8 cellular contexts compared by ENCODE assay signal in genomic region chr12:76084277-76085158, GRCh38. TPM values are rescaled to one million over a fixed set of nuclear protein-coding genes. Genes with fewer than 3 reads are reported as not detected.
DNase-seq lines count a peak whose midpoint lies in the region; ATAC-seq and TF ChIP-seq lines count a peak whose summit lies in the region.

Gene NAP1L1, minus strand, starts transcription at chr12:76084685. Its CDS starts 10,466 bp downstream, at chr12:76074219.

- TF ChIP-seq CTCF in CD14-positive monocyte (IDR thresholded peaks at IDR 0.05) = peak; percentile 8
- TF ChIP-seq CTCF in dorsolateral prefrontal cortex (IDR thresholded peaks at IDR 0.05 in 54 of 56, conservative IDR thresholded peaks at IDR 0.05 in 2 of 56; ENCODE audit: low read depth in 1 of 56, partially characterized antibody in 56 of 56) = peak in 15 of 56 donors; percentile 4 to 36 (median 16)
- TF ChIP-seq CTCF in lower leg skin (IDR thresholded peaks at IDR 0.05) = no peak

- H3K36me3 Mint-ChIP-seq in CD14-positive monocyte = peaks cover 0 to 6% of the 10 kb centered on the region in 2 donors
- peaks cover 26% of the 10 kb centered on the region for H3K36me3 Mint-ChIP-seq in activated CD4-positive, alpha-beta memory T cell treated with anti-CD3 and anti-CD28 coated beads for 36 hours

- intact Hi-C loops in CD14-positive monocyte (cut with micrococcal nuclease) (loop anchor here (5.0 to 10.0 kb wide), 3 partner anchors 70 to 260 kb away; partner anchors contain the start of gene BBS10 (in 1 of the 2)), dorsolateral prefrontal cortex (cut with DNase I) (loop anchor here (1.0 to 10.0 kb wide), 5 partner anchors 46 to 573 kb away; partner anchors contain the start of genes BBS10 (in 2 of the 2) and KRR1 (in 1 of the 2)), lower leg skin (cut with DNase I; ENCODE audit: low total_unique reads) (no loop called here)
- intact Hi-C loops in activated CD4-positive, alpha-beta memory T cell treated with anti-CD3 and anti-CD28 coated beads for 36 hours (cut with micrococcal nuclease) = loop anchor here (1.0 to 10.0 kb wide), 16 partner anchors 53 to 980 kb away; partner anchors contain the start of genes E2F7, GLIPR1, GLIPR1L2 and KRR1

- peaks cover 0 to 2% (median 0%) of the 10 kb centered on the region in 7 donors for H3K9me3 Mint-ChIP-seq in CD14-positive monocyte
- peaks cover 3% of the 10 kb centered on the region for H3K9me3 Mint-ChIP-seq in activated CD4-positive, alpha-beta memory T cell treated with anti-CD3 and anti-CD28 coated beads for 36 hours

- H3K4me3 Mint-ChIP-seq in CD14-positive monocyte = peak within 1 kb of the TSS; percentile 92 to 93
- H3K4me3 Mint-ChIP-seq in activated CD4-positive, alpha-beta memory T cell treated with anti-CD3 and anti-CD28 coated beads for 36 hours = peak within 1 kb of the TSS; percentile 93

- H3K27me3 Mint-ChIP-seq in CD14-positive monocyte (ENCODE audit: low read depth in 3 of 3) = peaks cover 0 to 2% (median 0%) of the 10 kb centered on the region in 3 donors
- no peaks in the 10 kb centered on the region for H3K27me3 Mint-ChIP-seq in activated CD4-positive, alpha-beta memory T cell treated with anti-CD3 and anti-CD28 coated beads for 36 hours

- H3K4me3 ChIP-seq in dorsolateral prefrontal cortex (peak within 1 kb of the TSS; percentile 57 to 99 (median 90)), lower leg skin (ENCODE audit: low read depth, poor library complexity, severe bottlenecking) (peak within 1 kb of the TSS; percentile 95)

- H3K4me1 Mint-ChIP-seq in CD14-positive monocyte = peaks cover 32% of the 10 kb centered on the region
- H3K4me1 Mint-ChIP-seq in activated CD4-positive, alpha-beta memory T cell treated with anti-CD3 and anti-CD28 coated beads for 36 hours (ENCODE audit: low read depth) = peaks cover 40% of the 10 kb centered on the region

- CTCF ChIA-PET in activated CD4-positive, alpha-beta memory T cell treated with anti-CD3 and anti-CD28 coated beads for 36 hours (lab: Charles Lee) = interaction anchor here (2.0 kb wide), 1 partner anchor 263 kb away, joined by 7 read pairs; the partner anchor contains the start of gene BBS10

- POLR2A ChIA-PET in activated CD4-positive, alpha-beta memory T cell treated with anti-CD3 and anti-CD28 coated beads for 36 hours (lab: Charles Lee) = interaction anchor here (0.7 to 2.6 kb wide), 7 partner anchors 53 to 693 kb away, joined by 3 to 12 read pairs (median 4); partner anchors contain the start of genes GLIPR1, OSBPL8 and PHLDA1

- DNase-seq in CD14-positive monocyte (ENCODE audit: low spot score) (peak; percentile 93), NCI-H82 (lab: John Stamatoyannopoulos, UW) (peak; percentile 100), dorsolateral prefrontal cortex (peak; percentile 97 to 99 (median 98)), lower leg skin (ENCODE audit: low spot score in 2 of 2) (peak; percentile 96 to 99)
- DNase-seq in activated CD4-positive, alpha-beta memory T cell treated with anti-CD3 and anti-CD28 coated beads for 36 hours = peak; percentile 98
- peak; percentile 93 to 97 for DNase-seq in stimulated activated CD4-positive, alpha-beta T cell treated with anti-CD3 and anti-CD28 coated beads, Interleukin-4, amount 100 ng/mL, for 48 hours (ENCODE audit: low read depth in 2 of 2)

- peak in 1 of 2 donors; percentile 42 for TF ChIP-seq POLR2A in lower leg skin (IDR thresholded peaks at IDR 0.05)

- ATAC-seq in GM19397 (IDR thresholded peaks at IDR 0.05; ENCODE audit: unreplicated experiment) (peak; percentile 92), HG03571 (IDR thresholded peaks at IDR 0.05; ENCODE audit: unreplicated experiment) (peak; percentile 92)

- H3K27ac Mint-ChIP-seq in CD14-positive monocyte = peak within 1 kb of the TSS; percentile 93 to 98 (median 97)
- peak within 1 kb of the TSS; percentile 99 for H3K27ac Mint-ChIP-seq in activated CD4-positive, alpha-beta memory T cell treated with anti-CD3 and anti-CD28 coated beads for 36 hours

- WGBS in lower leg skin, 2 donors = 0% methylated on average over 46 to 71 of the region's 85 CpGs

- peak within 1 kb of the TSS; percentile 73 to 99 (median 97) for H3K27ac ChIP-seq in dorsolateral prefrontal cortex

- H3K27me3 ChIP-seq in dorsolateral prefrontal cortex = no peaks in the 10 kb centered on the region

RNA-seq across cellular contexts. Expression of gene NAP1L1, which starts in this region (rescaled TPM):
- polyA plus RNA-seq in CD14-positive monocyte = 100 to 1,000 TPM in 1 of 2 donors, 10 to 100 TPM in 1; 98.3 to 111 TPM
- 100 to 1,000 TPM; 889 to 895 TPM for total RNA-seq in activated CD4-positive, alpha-beta memory T cell treated with anti-CD3 and anti-CD28 coated beads for 36 hours
- total RNA-seq in dorsolateral prefrontal cortex = 100 to 1,000 TPM; 291 to 450 (median 373) TPM
- 100 to 1,000 TPM; 150 to 198 (median 179) TPM for total RNA-seq in lower leg skin

Comparison
In these comparisons a context has a peak if more than half of its experiments do, and no peak if none do; other contexts are left out.
1. Peak in every context shown above with its lines: DNase-seq, ATAC-seq, H3K4me3 ChIP-seq and H3K27ac ChIP-seq.